18 cellular contexts compared by ENCODE assay signal in the genomic region with DNA sequence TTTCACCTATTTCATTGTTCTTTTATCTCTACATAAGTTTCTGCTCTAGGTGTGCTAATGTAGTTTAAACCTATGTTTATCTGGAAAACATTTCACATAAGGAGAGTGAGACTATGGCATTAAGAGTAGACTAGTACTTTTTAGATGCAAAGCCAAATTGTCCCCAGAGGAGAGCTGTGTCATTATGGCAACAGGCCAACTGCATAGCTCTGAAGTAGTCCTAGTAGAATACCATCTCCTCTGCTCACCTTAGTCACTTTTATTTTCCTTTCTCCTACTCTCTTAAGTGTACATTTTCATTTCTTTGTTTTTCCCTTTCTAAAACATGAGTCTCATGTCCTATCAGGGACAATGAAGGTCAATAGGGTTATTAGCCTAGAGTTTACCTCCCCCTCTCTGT.
DNase-seq lines count a peak whose midpoint lies in the region; ATAC-seq, FAIRE-seq and TF ChIP-seq lines count a peak whose summit lies in the region.
"Had no signal": no experiment of that assay in that cellular context is flagged by ENCODE, and none has a peak within 500 bp of the region (broad histone marks: within the 10 kb centered on the region; RNA-seq: fewer than 3 reads in every experiment).

No MANE protein-coding gene starts in this region.

- POLR2A ChIA-PET in A549 (lab: Yijun Ruan, JAX): no interaction called here
- POLR2A ChIA-PET in Panc1 (lab: Charles Lee): no interaction called here

- no peak for TF ChIP-seq EP300 in A549 (IDR thresholded peaks at IDR 0.05)

- no peaks in the 10 kb centered on the region for H3K36me3 ChIP-seq in Panc1 (ENCODE audit: control insufficient read depth, insufficient read depth, low read length)
- H3K36me3 ChIP-seq: ascending aorta, tibial nerve had no signal

- peak overlapping the region; percentile 33; the same call in 2 of the 3 replicates for H3K4me2 ChIP-seq in A549

- peaks cover 43% of the 10 kb centered on the region for H3K4me1 ChIP-seq in A549
- H3K4me1 ChIP-seq in Panc1 (ENCODE audit: control insufficient read depth, insufficient read depth, low read length): peaks cover 33% of the 10 kb centered on the region

- intact Hi-C loops in Panc1 (cut with micrococcal nuclease; ENCODE audit: unreplicated experiment): no loop called here

- CTCF ChIA-PET in A549 (lab: Yijun Ruan, JAX) (no interaction called here), Panc1 (lab: Charles Lee) (no interaction called here)

- no peaks in the 10 kb centered on the region for H3K27me3 ChIP-seq in Panc1 (ENCODE audit: control insufficient read depth, insufficient read depth, low read length)
- H3K27me3 ChIP-seq: ascending aorta, tibial nerve had no signal

- no TSS peak for BruUV-seq in Panc1 (replicated peaks; lab: Mats Ljungman, UMichigan)

- no peak for FAIRE-seq in A549 (lab: Jason Lieb, UNC)
- FAIRE-seq: TTC549 had no signal

- H3K27ac ChIP-seq in A549: no peak overlapping the region
- peak overlapping the region; percentile 7; the same call in 1 of the 2 replicates for H3K27ac ChIP-seq in Panc1 (ENCODE audit: low read length)
- H3K27ac ChIP-seq: tibial nerve had no signal

- H3K4me3 ChIP-seq in A549 (no peak overlapping the region), Panc1 (ENCODE audit: low read depth in 2 of 2, low read length in 2 of 2) (no peak overlapping the region), fibroblast of the aortic adventitia (ENCODE audit: low read depth, low read length) (no peak overlapping the region)
- H3K4me3 ChIP-seq: ascending aorta, tibial nerve had no signal

- DNase-seq in A549 (ENCODE audit: low read depth in 1 of 2, low spot score in 1 of 2) (no peak), DMS79 (lab: John Stamatoyannopoulos, UW) (peak; percentile 48), Panc1 (ENCODE audit: low read depth, low spot score) (no peak), fibroblast of the aortic adventitia (ENCODE audit: low read depth) (peak; percentile 31), NCI-H1694 (lab: John Stamatoyannopoulos, UW) (no peak)
- no peak for DNase-seq in stimulated activated naive CD8-positive, alpha-beta T cell treated with anti-CD3 and anti-CD28 coated beads, Interleukin-15, Interleukin-2, amounts not matched to agents 100 U/mL and 50 U/mL, for 24 hours
- DNase-seq: activated naive CD4-positive, alpha-beta T cell treated with anti-CD3 and anti-CD28 coated beads, Interleukin-2, amount 50 U/mL, for 16 hours; activated T-cell treated with anti-CD3 and anti-CD28 coated beads, Interleukin-2, amount 50 U/mL, for 72 hours; effector memory CD4-positive, alpha-beta T cell; NCI-H187; NCI-H510A treated with DMSO at 0.1 percent for 48 hours; Right ventricle myocardium superior; stimulated activated naive CD4-positive, alpha-beta T cell treated with Interleukin-2 at 50 U/mL for 16 hours; T-cell had no signal

- TF ChIP-seq CTCF in A549 (IDR thresholded peaks at IDR 0.05) (no peak), Panc1 (IDR thresholded peaks at IDR 0.05) (no peak), fibroblast of the aortic adventitia (IDR thresholded peaks at IDR 0.05; ENCODE audit: insufficient read depth, low read length) (no peak)

- no peak for TF ChIP-seq POLR2A in A549 (IDR thresholded peaks at IDR 0.05; ENCODE audit: low read length)

- ATAC-seq in A549 (no peak), Panc1 (no peak), HG02981 (IDR thresholded peaks at IDR 0.05; ENCODE audit: unreplicated experiment) (no peak)
- ATAC-seq in stimulated activated naive CD8-positive, alpha-beta T cell treated with anti-CD3 and anti-CD28 coated beads, Interleukin-15, Interleukin-2, amounts not matched to agents 100 U/mL and 50 U/mL, for 24 hours: no peak
- ATAC-seq: activated T-cell treated with anti-CD3 and anti-CD28 coated beads, Interleukin-2, amount 50 U/mL, for 72 hours; T-cell had no signal

- in situ Hi-C loops in Panc1 (cut with HindIII; ENCODE audit: low pct_unique_long_range_greater_than_20kb, low sequenced_read_pairs): no loop called here

- H3K9me3 ChIP-seq in A549: no peaks in the 10 kb centered on the region
- no peaks in the 10 kb centered on the region for H3K9me3 ChIP-seq in Panc1 (ENCODE audit: control insufficient read depth, insufficient read depth, low read depth, low read length)
- H3K9me3 ChIP-seq: ascending aorta, tibial nerve had no signal

- TF ChIP-seq RAD21 in A549 (conservative IDR thresholded peaks at IDR 0.05 in 1 of 2, IDR thresholded peaks at IDR 0.05 in 1 of 2): no peak

TF ChIP-seq in A549, 52 proteins besides CTCF, POLR2A, EP300 and RAD21:
- TF ChIP-seq GATA3 (IDR thresholded peaks at IDR 0.05; ENCODE audit: borderline replicate concordance): no peak
- TF ChIP-seq NR3C1 (IDR thresholded peaks at IDR 0.05): no peak
- TF ChIP-seq TFCP2L1 (CRISPR knock-in tag; IDR thresholded peaks at IDR 0.05): no peak
- no peak for TF ChIP-seq MYC (IDR thresholded peaks at IDR 0.05; ENCODE audit: borderline replicate concordance, low read length)

Comparison
In these comparisons a context has a peak if more than half of its experiments do, and no peak if none do; other contexts are left out.
1. DNase-seq: peak in DMS79 (single experiment) and fibroblast of the aortic adventitia (single experiment); none in A549 (0 of 2), Panc1 (single experiment), stimulated activated naive CD8-positive, alpha-beta T cell treated with anti-CD3 and anti-CD28 coated beads, Interleukin-15, Interleukin-2, amounts not matched to agents 100 U/mL and 50 U/mL, for 24 hours (single experiment) and NCI-H1694 (single experiment).